Comparison of ENCODE assay signal across 2 cellular contexts in genomic region chr7:30380824-30381223, GRCh38.
A peak's percentile ranks its signal among the peaks of the same experiment; 100 is the strongest.
DNase-seq lines count a peak whose midpoint lies in the region; ATAC-seq, FAIRE-seq and TF ChIP-seq lines count a peak whose summit lies in the region.
"Not testable (repeated sequence)": the region's sequence is repeated elsewhere in the genome, so short reads cannot be mapped to it uniquely, and the experiment has no call there.

No MANE protein-coding gene starts in this region.

- not testable (repeated sequence) for FAIRE-seq in K562 (lab: Jason Lieb, UNC)

- H3K9me1 ChIP-seq in K562 (ENCODE audit: control insufficient read depth, insufficient read depth, low read length): not testable (repeated sequence)

- not testable (repeated sequence) for H3K27ac ChIP-seq in HEK293 (ENCODE audit: extremely low read depth, low read depth, low read length); K562 (ENCODE audit: extremely low read depth, low read depth, low read length)

- not testable (repeated sequence) for H2AFZ ChIP-seq in K562 (ENCODE audit: low read depth, low read length)

- not testable (repeated sequence) for DNase-seq in K562 (ENCODE audit: extremely low read depth in 1 of 4, low spot score in 3 of 4)

- not testable (repeated sequence) for H3K9ac ChIP-seq in K562 (ENCODE audit: insufficient read depth in 1 of 2, low read depth in 2 of 2, low read length in 2 of 2)

- not testable (repeated sequence) for TF ChIP-seq POLR2A in K562 (conservative IDR thresholded peaks at IDR 0.05)

- POLR2A ChIA-PET in HEK293 (lab: Yijun Ruan, JAX); K562 (lab: Yijun Ruan, JAX): not testable (repeated sequence)

- not testable (repeated sequence) for H3K4me2 ChIP-seq in K562 (ENCODE audit: insufficient read depth, low read length)

- not testable (repeated sequence) for BruUV-seq in K562 (replicated peaks; lab: Mats Ljungman, UMichigan)

- TF ChIP-seq RAD21 in K562 (CRISPR knock-in tag; conservative IDR thresholded peaks at IDR 0.05 in 1 of 2, IDR thresholded peaks at IDR 0.05 in 1 of 2): not testable (repeated sequence)

- H3K9me3 ChIP-seq in HEK293 (ENCODE audit: control insufficient read depth, insufficient read depth, low read depth, low read length); K562 (replicated peaks; ENCODE audit: control insufficient read depth, insufficient read depth, low read depth, low read length): not testable (repeated sequence)

- not testable (repeated sequence) for TF ChIP-seq EP300 in K562 (IDR thresholded peaks at IDR 0.05; ENCODE audit: low read length)

- in situ Hi-C loops in K562 (cut with MboI): not testable (repeated sequence)

- not testable (repeated sequence) for ATAC-seq in K562

- H3K79me2 ChIP-seq in K562 (ENCODE audit: control insufficient read depth, insufficient read depth, low read length): not testable (repeated sequence)

- H3K4me1 ChIP-seq in HEK293 (ENCODE audit: control insufficient read depth, insufficient read depth, low read length); K562 (replicated peaks in 1 of 2; ENCODE audit: control insufficient read depth in 2 of 2, insufficient read depth in 2 of 2, low read length in 2 of 2): not testable (repeated sequence)

- CTCF ChIA-PET in HEK293 (lab: Yijun Ruan, JAX): interaction anchor here (0.7 kb wide), 1 partner anchor 194 kb away, joined by 4 read pairs; no protein-coding TSS in a partner anchor
- CTCF ChIA-PET in K562 (lab: Yijun Ruan, JAX; ENCODE audit: low intra/inter-chr PET ratio): not testable (repeated sequence)

- intact Hi-C loops in K562 (cut with micrococcal nuclease): not testable (repeated sequence)

- H3K27me3 ChIP-seq in K562 (ENCODE audit: control insufficient read depth in 2 of 2, insufficient read depth in 2 of 2, low read length in 2 of 2): not testable (repeated sequence)

- 34% methylated on average over 3 of the region's 4 CpGs for WGBS in K562 (ENCODE audit: insufficient coverage, low coverage, missing lambda C conversion rate)

- H4K20me1 ChIP-seq in K562 (replicated peaks; ENCODE audit: control insufficient read depth, insufficient read depth, low read length): not testable (repeated sequence)

- not testable (repeated sequence) for TF ChIP-seq CTCF in HEK293 (tag by site-specific recombination; IDR thresholded peaks at IDR 0.05); K562 (IDR thresholded peaks at IDR 0.05 in 2 of 3, conservative IDR thresholded peaks at IDR 0.05 in 1 of 3; ENCODE audit: insufficient read depth in 2 of 3, low read depth in 1 of 3, low read length in 3 of 3)

- not testable (repeated sequence) for H3K4me3 ChIP-seq in HEK293 (ENCODE audit: low read depth, low read length); K562

- not testable (repeated sequence) for H3K36me3 ChIP-seq in HEK293 (ENCODE audit: control insufficient read depth in 2 of 2, insufficient read depth in 1 of 2, low read length in 2 of 2); K562 (ENCODE audit: control insufficient read depth, insufficient read depth, low read length)

TF ChIP-seq in HEK293, 187 proteins besides CTCF, POLR2A, EP300 and RAD21:
- peak; percentile 86 for TF ChIP-seq ZNF146 (tag by site-specific recombination; IDR thresholded peaks at IDR 0.05)
- TF ChIP-seq ZNF280D (tag by site-specific recombination; IDR thresholded peaks at IDR 0.05): 0 out of 2 replicates have a peak, but pooled peaks have one; percentile 22

TF ChIP-seq in K562, 482 proteins besides CTCF, POLR2A, EP300 and RAD21:
- peak; percentile 9 for TF ChIP-seq RBM25 (IDR thresholded peaks at IDR 0.05; ENCODE audit: low read depth, low read length, severe bottlenecking)
- TF ChIP-seq ZNF146 (CRISPR knock-in tag; IDR thresholded peaks at IDR 0.05; ENCODE audit: unreplicated experiment): peak; percentile 91
- TF ChIP-seq BCOR (IDR thresholded peaks at IDR 0.05): peak; percentile 61
- TF ChIP-seq KDM1A (IDR thresholded peaks at IDR 0.05): 0 out of 4 replicates have a peak, but pooled peaks of 1 of the 2 experiments have one; percentile 11
